In genomic region chr15:101501703-101502373, GRCh38 we compare ENCODE assay signal across 8 cellular contexts. TPM values are rescaled to one million over a fixed set of nuclear protein-coding genes. Genes with fewer than 3 reads are reported as not detected.
DNase-seq lines count a peak whose midpoint lies in the region; ATAC-seq and TF ChIP-seq lines count a peak whose summit lies in the region.

No MANE protein-coding gene starts in this region.

- peak; percentile 65 for ATAC-seq in GM21390 (IDR thresholded peaks at IDR 0.05; ENCODE audit: unreplicated experiment)

- peaks cover 0 to 40% (median 0%) of the 10 kb centered on the region in 11 experiments; a peak in 9 of 22 replicates for H4K20me1 ChIP-seq in BLaER1 treated with 17β-estradiol and CSF1 and Interleukin-3, amounts not matched to agents 10 nM and 100 nM

- 26 to 28% methylated on average over 23 of the region's 23 CpGs for WGBS in sigmoid colon, 2 donors

- no peaks in the 10 kb centered on the region for H3K36me3 ChIP-seq in BLaER1 treated with 17β-estradiol and CSF1 and Interleukin-3, amounts not matched to agents 10 nM and 100 nM
- H3K36me3 ChIP-seq in sigmoid colon: no peaks in the 10 kb centered on the region

- no peaks in the 10 kb centered on the region for H3K9me3 ChIP-seq in BLaER1 treated with 17β-estradiol and CSF1 and Interleukin-3, amounts not matched to agents 10 nM and 100 nM (replicated peaks in 1 of 11)
- H3K9me3 ChIP-seq in sigmoid colon: no peaks in the 10 kb centered on the region

- H3K27ac ChIP-seq in BLaER1 treated with 17β-estradiol and CSF1 and Interleukin-3, amounts not matched to agents 10 nM and 100 nM: peak overlapping the region in 2 of 11 experiments; percentile 5 to 66; a peak in 3 of 22 replicates
- H3K27ac ChIP-seq in sigmoid colon: peak overlapping the region in 2 of 4 donors; percentile 37 to 41

- intact Hi-C loops in sigmoid colon (cut with DNase I): loop anchor here (5.0 to 10.0 kb wide), 2 partner anchors 143 to 200 kb away; no protein-coding TSS in a partner anchor

- peak; percentile 63 for DNase-seq in NAMALWA (ENCODE audit: low spot score)
- peak; percentile 22 for DNase-seq in activated T-cell treated with anti-CD3 and anti-CD28 coated beads for 1 hour (ENCODE audit: low read depth)
- DNase-seq in globus pallidus (ENCODE audit: low spot score): peak; percentile 78
- DNase-seq in sigmoid colon: no peak
- DNase-seq in NCI-H510A (lab: John Stamatoyannopoulos, UW): no peak
- no peak for DNase-seq in NCI-H1417 treated with DMSO at 0.1 percent for 48 hours (lab: John Stamatoyannopoulos, UW)

- peak overlapping the region in 4 of 10 experiments; percentile 8 to 33 (median 19); a peak in 4 of 20 replicates for H3K4me3 ChIP-seq in BLaER1 treated with 17β-estradiol and CSF1 and Interleukin-3, amounts not matched to agents 10 nM and 100 nM
- no peak overlapping the region for H3K4me3 ChIP-seq in sigmoid colon

- peaks cover 0 to 18% (median 0%) of the 10 kb centered on the region in 11 experiments; a peak in 4 of 22 replicates for H3K27me3 ChIP-seq in BLaER1 treated with 17β-estradiol and CSF1 and Interleukin-3, amounts not matched to agents 10 nM and 100 nM
- H3K27me3 ChIP-seq in sigmoid colon: peaks cover 0 to 11% (median 0%) of the 10 kb centered on the region in 3 donors

- H3K4me2 ChIP-seq in BLaER1 treated with 17β-estradiol and CSF1 and Interleukin-3, amounts not matched to agents 10 nM and 100 nM: peak overlapping the region; percentile 73 to 99 (median 91)

- peak overlapping the region in 4 of 11 experiments; percentile 10 to 36 (median 14); a peak in 5 of 22 replicates for H3K9ac ChIP-seq in BLaER1 treated with 17β-estradiol and CSF1 and Interleukin-3, amounts not matched to agents 10 nM and 100 nM

- peaks cover 30 to 86% (median 79%) of the 10 kb centered on the region in 10 experiments for H3K4me1 ChIP-seq in BLaER1 treated with 17β-estradiol and CSF1 and Interleukin-3, amounts not matched to agents 10 nM and 100 nM
- H3K4me1 ChIP-seq in sigmoid colon: peaks cover 0 to 32% (median 22%) of the 10 kb centered on the region in 4 donors

- peak; percentile 19 to 33 (median 32) for TF ChIP-seq CTCF in sigmoid colon (IDR thresholded peaks at IDR 0.05)

- no peak for TF ChIP-seq EP300 in sigmoid colon (IDR thresholded peaks at IDR 0.05)

- no peak for TF ChIP-seq POLR2A in sigmoid colon (IDR thresholded peaks at IDR 0.05)

RNA-seq across cellular contexts. Expression of gene PCSK6, which starts 12.3 kb away (rescaled TPM):
- 1 to 10 TPM; 2.9 to 8.9 (median 5.2) TPM for total RNA-seq in sigmoid colon
- polyA plus RNA-seq in sigmoid colon: 10 to 100 TPM in 1 of 3 donors, 1 to 10 TPM in 2; 4.2 to 10.3 (median 7.2) TPM

Comparison
In these comparisons a context has a peak if more than half of its experiments do, and no peak if none do; other contexts are left out.
1. DNase-seq: peak in NAMALWA (single experiment), activated T-cell treated with anti-CD3 and anti-CD28 coated beads for 1 hour (single experiment) and globus pallidus (single experiment); none in sigmoid colon (single experiment), NCI-H510A (single experiment) and NCI-H1417 treated with DMSO at 0.1 percent for 48 hours (single experiment).